26 cellular contexts compared by ENCODE assay signal in genomic region chr12:80239867-80240266, GRCh38.
"Had no signal": no experiment of that assay in that cellular context is flagged by ENCODE, and none has a peak within 500 bp of the region (broad histone marks: within the 10 kb centered on the region; RNA-seq: fewer than 3 reads in every experiment).

No MANE protein-coding gene starts in this region.

- H3K9me3 ChIP-seq: ovary, psoas muscle, right lobe of liver, sigmoid colon, stomach, thoracic aorta, thyroid gland, upper lobe of left lung, vagina had no signal

- H3K4me3 ChIP-seq: neural progenitor cell, ovary, psoas muscle, right lobe of liver, sigmoid colon, stomach, thoracic aorta, thyroid gland, tibial nerve, upper lobe of left lung, vagina had no signal

- H3K36me3 ChIP-seq: neural progenitor cell, ovary, right lobe of liver, sigmoid colon, stomach, thoracic aorta, thyroid gland, tibial nerve, upper lobe of left lung, vagina had no signal

- H3K27ac ChIP-seq: neural progenitor cell, ovary, parathyroid adenoma, psoas muscle, right lobe of liver, sigmoid colon, stomach, thoracic aorta, thyroid gland, tibial nerve, upper lobe of left lung, vagina had no signal

- DNase-seq: natural killer cell; occipital lobe; ovary; posterior cingulate gyrus; psoas muscle; right cardiac atrium; right lobe of liver; sigmoid colon; small intestine; stimulated activated CD4-positive, alpha-beta T cell treated with anti-CD3 and anti-CD28 coated beads, Interleukin-15, amount 100 ng/mL, for 24 hours; stimulated activated CD4-positive, alpha-beta T cell treated with anti-CD3 and anti-CD28 coated beads, Interleukin-2, amount 100 ng/mL, for 24 hours; stimulated activated CD4-positive, alpha-beta T cell treated with anti-CD3 and anti-CD28 coated beads, Interleukin-2, amount 100 ng/mL, for 48 hours; stimulated activated CD4-positive, alpha-beta T cell treated with anti-CD3 and anti-CD28 coated beads, Interleukin-4, amount 100 ng/mL, for 24 hours; stimulated activated naive B cell treated with anti-CD40 and anti-IgM and Interleukin-4, amounts not matched to agents 10 μg/mL and 1 μg/mL and 100 μg/mL, for 72 hours; stimulated activated naive CD4-positive, alpha-beta T cell treated with Interleukin-2 at 50 U/mL for 16 hours; stomach; thyroid gland; trophoblast cell; upper lobe of left lung had no signal

- H3K4me1 ChIP-seq: neural progenitor cell, psoas muscle, right lobe of liver, stomach, thyroid gland, tibial nerve, upper lobe of left lung, vagina had no signal

- H3K4me2 ChIP-seq: neural progenitor cell had no signal

- FAIRE-seq: urothelium cell line had no signal

- H3K9ac ChIP-seq: neural progenitor cell, parathyroid adenoma had no signal

- H2AFZ ChIP-seq: neural progenitor cell, parathyroid adenoma had no signal

- H3K27me3 ChIP-seq: neural progenitor cell, ovary, right lobe of liver, sigmoid colon, stomach, thyroid gland, tibial nerve, upper lobe of left lung, vagina had no signal

- ATAC-seq: natural killer cell; psoas muscle; right cardiac atrium; right lobe of liver; stimulated activated effector memory CD8-positive, alpha-beta T cell treated with anti-CD3 and anti-CD28 coated beads, Interleukin-12 subunit alpha, Interleukin-12 subunit beta, amount 100 ng/mL, for 72 hours; stimulated activated naive B cell treated with anti-CD40 and anti-IgM and Interleukin-4, amounts not matched to agents 10 μg/mL and 1 μg/mL and 100 μg/mL, for 72 hours had no signal

- H3K79me2 ChIP-seq: parathyroid adenoma had no signal
